In the genomic region with DNA sequence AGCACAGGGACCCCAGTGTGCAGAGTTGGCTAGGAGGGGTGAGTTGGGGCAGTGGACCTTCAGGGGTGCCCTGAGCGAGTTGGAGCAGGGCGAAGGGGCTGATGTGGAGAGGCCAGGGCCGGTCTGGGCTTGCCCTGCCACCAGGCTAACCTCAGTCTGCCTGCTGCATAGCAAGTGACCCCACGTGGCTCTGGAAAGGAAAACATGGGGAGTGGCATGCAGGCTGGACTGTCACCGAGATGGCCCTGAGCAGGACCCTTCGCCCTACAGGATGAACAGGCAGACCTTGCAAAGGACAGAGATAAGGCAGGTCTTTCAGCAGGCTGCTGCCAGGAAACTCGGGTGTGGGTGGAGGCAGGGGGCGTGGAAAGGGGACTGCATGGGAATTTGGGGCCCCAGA, we compare ENCODE assay signal across 26 cellular contexts. TPM values are rescaled to one million over a fixed set of nuclear protein-coding genes. Genes with fewer than 3 reads are reported as not detected.
A peak's percentile ranks its signal among the peaks of the same experiment; 100 is the strongest.
DNase-seq lines count a peak whose midpoint lies in the region; ATAC-seq, FAIRE-seq and TF ChIP-seq lines count a peak whose summit lies in the region.
"Had no signal": no experiment of that assay in that cellular context is flagged by ENCODE, and none has a peak within 500 bp of the region (broad histone marks: within the 10 kb centered on the region; RNA-seq: fewer than 3 reads in every experiment).

No MANE protein-coding gene starts in this region.

- H3K18ac ChIP-seq in IMR-90 (ENCODE audit: low read depth, low read length): 0 out of 2 replicates have a peak overlapping the region, but pooled peaks have one; percentile 11

- H3K4me3 Mint-ChIP-seq in Calu3 (ENCODE audit: low read depth, unreplicated experiment): no peak overlapping the region
- H3K4me3 Mint-ChIP-seq: CD4-positive, alpha-beta T cell; natural killer cell had no signal

- no peak overlapping the region for H2AK5ac ChIP-seq in IMR-90 (ENCODE audit: low read depth, low read length)

- H3K4me2 ChIP-seq in BLaER1 (peak overlapping the region; percentile 93), IMR-90 (ENCODE audit: low read depth, low read length) (no peak overlapping the region)

- peaks cover 11% of the 10 kb centered on the region for H3K4me1 Mint-ChIP-seq in Calu3 (ENCODE audit: low read depth, unreplicated experiment)

- no peak overlapping the region for H2BK5ac ChIP-seq in IMR-90 (ENCODE audit: low read depth, low read length, poor library complexity, severe bottlenecking)

- FAIRE-seq in bronchial epithelial cell (lab: Jason Lieb, UNC): peak; percentile 36
- FAIRE-seq: astrocyte, small intestine had no signal

- no peak overlapping the region for H3K27ac Mint-ChIP-seq in Calu3 (ENCODE audit: unreplicated experiment)
- H3K27ac Mint-ChIP-seq: CD4-positive, alpha-beta T cell; natural killer cell had no signal

- H3K4ac ChIP-seq in IMR-90 (ENCODE audit: low read depth, low read length): no peak overlapping the region

- H3K27me3 Mint-ChIP-seq in Calu3 (ENCODE audit: unreplicated experiment): peaks cover 57% of the 10 kb centered on the region

- H2BK20ac ChIP-seq in IMR-90 (ENCODE audit: low read depth, low read length): no peak overlapping the region

- H3K4me1 ChIP-seq in BLaER1 (peaks cover 75% of the 10 kb centered on the region), IMR-90 (ENCODE audit: control insufficient read depth, insufficient read depth, low read length) (no peaks in the 10 kb centered on the region)
- H3K4me1 ChIP-seq: thyroid gland had no signal

- H2BK120ac ChIP-seq in IMR-90 (ENCODE audit: low read depth, low read length): no peak overlapping the region

- ATAC-seq in IMR-90 (ENCODE audit: low read depth) (no peak), HG03108 (IDR thresholded peaks at IDR 0.05; ENCODE audit: unreplicated experiment) (no peak)
- ATAC-seq: left lung, natural killer cell, SK-N-SH treated with all-trans-retinoic acid at 6 μM for 48 hours had no signal

- H3K9me3 ChIP-seq in BLaER1: peaks cover 5% of the 10 kb centered on the region
- H3K9me3 ChIP-seq in IMR-90 (ENCODE audit: control insufficient read depth, insufficient read depth, low read length): peaks cover 6% of the 10 kb centered on the region
- H3K9me3 ChIP-seq: left lung, thyroid gland had no signal

- peaks cover 11% of the 10 kb centered on the region for H3K36me3 Mint-ChIP-seq in Calu3 (ENCODE audit: insufficient read depth, unreplicated experiment)
- H3K36me3 Mint-ChIP-seq: natural killer cell had no signal

- H3K9me3 Mint-ChIP-seq in Calu3 (ENCODE audit: low read depth, unreplicated experiment): peaks cover 2% of the 10 kb centered on the region
- H3K9me3 Mint-ChIP-seq: CD4-positive, alpha-beta T cell; natural killer cell had no signal

- dilution Hi-C loops in IMR-90 (cut with HindIII; ENCODE audit: low sequenced_read_pairs, unreplicated experiment): no loop called here

- intact Hi-C loops in IMR-90 (cut with micrococcal nuclease) (no loop called here), Calu3 (cut with micrococcal nuclease; ENCODE audit: unreplicated experiment) (no loop called here)

- H3K27me3 ChIP-seq in BLaER1 (no peaks in the 10 kb centered on the region), IMR-90 (ENCODE audit: control insufficient read depth, insufficient read depth, low read length) (peaks cover 53% of the 10 kb centered on the region), bronchial epithelial cell (ENCODE audit: control insufficient read depth, insufficient read depth, low read length) (peaks cover 11% of the 10 kb centered on the region)
- H3K27me3 ChIP-seq: thyroid gland had no signal

- H4K20me1 ChIP-seq in BLaER1 (no peaks in the 10 kb centered on the region), IMR-90 (ENCODE audit: insufficient read depth, low read length) (0 out of 2 replicates have a peak, but pooled peaks cover 4% of the 10 kb centered on the region)

- POLR2A ChIA-PET in IMR-90 (lab: Charles Lee; ENCODE audit: unreplicated experiment): no interaction called here

- TF ChIP-seq RAD21 in IMR-90 (IDR thresholded peaks at IDR 0.05; ENCODE audit: low read length): no peak

- no peak overlapping the region for H2BK15ac ChIP-seq in IMR-90 (ENCODE audit: low read depth, low read length)

- no peak overlapping the region for H4K91ac ChIP-seq in IMR-90 (ENCODE audit: insufficient read depth, low read depth, low read length)

- peak overlapping the region; percentile 33 for H2AFZ ChIP-seq in IMR-90 (replicated peaks; ENCODE audit: low read length, poor library complexity)

- BruUV-seq in IMR-90 (replicated peaks; lab: Mats Ljungman, UMichigan) (no TSS peak), Calu3 (replicated peaks; lab: Mats Ljungman, UMichigan) (no TSS peak)

- H3K9ac ChIP-seq in BLaER1 (0 out of 2 replicates have a peak overlapping the region, but pooled peaks have one; percentile 6), IMR-90 (ENCODE audit: low read depth, low read length) (no peak overlapping the region)

- H3K79me1 ChIP-seq in IMR-90 (ENCODE audit: low read depth in 1 of 2, low read length in 2 of 2): no peaks in the 10 kb centered on the region

- H3K56ac ChIP-seq in IMR-90 (ENCODE audit: extremely low read depth, insufficient read depth, low read length): no peak overlapping the region

- no peak for TF ChIP-seq POLR2A in IMR-90 (IDR thresholded peaks at IDR 0.05; ENCODE audit: low read depth, low read length)

- no peak overlapping the region for H3K4me3 ChIP-seq in BLaER1
- H3K4me3 ChIP-seq in IMR-90 (ENCODE audit: insufficient read depth, low read depth, low read length): no peak overlapping the region
- no peak overlapping the region for H3K4me3 ChIP-seq in bronchial epithelial cell (ENCODE audit: low read depth, low read length)
- H3K4me3 ChIP-seq: dorsolateral prefrontal cortex, left lung, stomach, thyroid gland had no signal

- DNase-seq in DMS79 (lab: John Stamatoyannopoulos, UW): peak; percentile 30
- no peak for DNase-seq in DMS79 treated with DMSO at 0.1 percent for 48 hours (lab: John Stamatoyannopoulos, UW)
- DNase-seq in IMR-90: no peak
- DNase-seq in bronchial epithelial cell (ENCODE audit: low read depth): peak; percentile 38
- no peak for DNase-seq in T1000 (lab: John Stamatoyannopoulos, UW)
- DNase-seq in Calu3: no peak
- DNase-seq: activated CD4-positive, alpha-beta T cell treated with anti-CD3 and anti-CD28 coated beads for 4 hours; activated effector memory CD4-positive, alpha-beta T cell treated with anti-CD3 and anti-CD28 coated beads, Interleukin-2, amount 50 U/mL, for 16 hours; CD4-positive, alpha-beta T cell; DND-41; dorsolateral prefrontal cortex; natural killer cell; NCI-H1048; NCI-H187; NCI-H69; RPMI8226; small intestine; stimulated activated CD4-positive, alpha-beta T cell treated with anti-CD3 and anti-CD28 coated beads, Interleukin-2, amount 100 ng/mL, for 24 hours; stomach; T-helper 2 cell; thyroid gland had no signal

- no peak overlapping the region for H3K23ac ChIP-seq in IMR-90 (ENCODE audit: low read depth, low read length)

- CTCF ChIA-PET in IMR-90 (lab: Yijun Ruan, JAX): no interaction called here
- CTCF ChIA-PET in Calu3 (lab: Charles Lee): no interaction called here

- TF ChIP-seq CTCF in IMR-90 (conservative IDR thresholded peaks at IDR 0.05; ENCODE audit: low read depth, low read length): no peak
- TF ChIP-seq CTCF in bronchial epithelial cell (IDR thresholded peaks at IDR 0.05; ENCODE audit: insufficient read depth, low read length, severe bottlenecking): no peak
- TF ChIP-seq CTCF in Calu3 (IDR thresholded peaks at IDR 0.05; ENCODE audit: unreplicated experiment): no peak

- H3K9me1 ChIP-seq in IMR-90 (ENCODE audit: insufficient read depth, low read length): no peaks in the 10 kb centered on the region

- no peak overlapping the region for H3K14ac ChIP-seq in IMR-90 (replicated peaks; ENCODE audit: low read depth, low read length)

- peak overlapping the region; percentile 51 for H3K27ac ChIP-seq in BLaER1
- no peak overlapping the region for H3K27ac ChIP-seq in IMR-90 (ENCODE audit: insufficient read depth, low read length)
- H3K27ac ChIP-seq: dorsolateral prefrontal cortex, left lung, stomach, thyroid gland had no signal

- no peak overlapping the region for H4K5ac ChIP-seq in IMR-90 (ENCODE audit: low read depth, low read length)

- H2AK9ac ChIP-seq in IMR-90 (replicated peaks; ENCODE audit: low read depth, low read length, poor library complexity): peak overlapping the region; percentile 9

- H4K8ac ChIP-seq in IMR-90 (ENCODE audit: low read depth in 2 of 2, low read length in 2 of 2): no peak overlapping the region

- WGBS in IMR-90 (ENCODE audit: extremely low coverage in 2 of 2, insufficient read length in 1 of 2), 2 experiments: 40% methylated on average over 4 of the region's 8 CpGs; no CpG with 5 or more reads in 1 of the 2 experiments

- no peaks in the 10 kb centered on the region for H3K36me3 ChIP-seq in BLaER1
- no peaks in the 10 kb centered on the region for H3K36me3 ChIP-seq in IMR-90 (ENCODE audit: control insufficient read depth, insufficient read depth, low read length)
- H3K36me3 ChIP-seq in bronchial epithelial cell (ENCODE audit: control insufficient read depth, insufficient read depth, low read length): no peaks in the 10 kb centered on the region
- H3K36me3 ChIP-seq: left lung, stomach, thyroid gland had no signal

- in situ Hi-C loops in IMR-90 (cut with MboI; ENCODE audit: low sequenced_read_pairs): loop anchor here (25.0 kb wide), 1 partner anchor 375 kb away; no protein-coding TSS in a partner anchor

TF ChIP-seq in IMR-90, 13 proteins besides CTCF, POLR2A, EP300 and RAD21:
- TF ChIP-seq SMC3 (IDR thresholded peaks at IDR 0.05; ENCODE audit: low read depth, low read length): no peak
- TF ChIP-seq MAZ (IDR thresholded peaks at IDR 0.05; ENCODE audit: borderline replicate concordance, low read depth, low read length): no peak
- no peak for TF ChIP-seq RCOR1 (IDR thresholded peaks at IDR 0.05; ENCODE audit: insufficient replicate concordance, low read length)
- no peak for TF ChIP-seq CEBPB (IDR thresholded peaks at IDR 0.05; ENCODE audit: low read depth, low read length)
- no peak for TF ChIP-seq BHLHE40 (IDR thresholded peaks at IDR 0.05; ENCODE audit: low read depth, low read length)

RNA-seq across cellular contexts. Expression of gene FOXO6, which starts 51.5 kb away (rescaled TPM):
- total RNA-seq in IMR-90 (2012; rRNA removed) (not detected in 2 replicates), bronchial epithelial cell (0.26 TPM in 1 of 2 replicates, not detected in the other), Calu3 (2022) (0.47 and 1.0 TPM in 2 replicates)
- not detected in 2 replicates for polyA plus RNA-seq in IMR-90 (2012; rRNA removed)
- not detected in 2 replicates for polyA plus RNA-seq in IMR-90 (2012; cell fraction: cytosol; rRNA removed)
- polyA plus RNA-seq in IMR-90 (2012; cell fraction: nucleus; rRNA removed; ENCODE audit: low replicate concordance): 0.03 TPM in 1 of 2 replicates, not detected in the other

Comparison
In these comparisons a context has a peak if more than half of its experiments do, and no peak if none do; other contexts are left out.
1. DNase-seq: peak in DMS79 (single experiment) and bronchial epithelial cell (single experiment); none in DMS79 treated with DMSO at 0.1 percent for 48 hours (single experiment), IMR-90 (single experiment), T1000 (single experiment) and Calu3 (single experiment).